Comparison of ENCODE assay signal across 19 cellular contexts in the genomic region with DNA sequence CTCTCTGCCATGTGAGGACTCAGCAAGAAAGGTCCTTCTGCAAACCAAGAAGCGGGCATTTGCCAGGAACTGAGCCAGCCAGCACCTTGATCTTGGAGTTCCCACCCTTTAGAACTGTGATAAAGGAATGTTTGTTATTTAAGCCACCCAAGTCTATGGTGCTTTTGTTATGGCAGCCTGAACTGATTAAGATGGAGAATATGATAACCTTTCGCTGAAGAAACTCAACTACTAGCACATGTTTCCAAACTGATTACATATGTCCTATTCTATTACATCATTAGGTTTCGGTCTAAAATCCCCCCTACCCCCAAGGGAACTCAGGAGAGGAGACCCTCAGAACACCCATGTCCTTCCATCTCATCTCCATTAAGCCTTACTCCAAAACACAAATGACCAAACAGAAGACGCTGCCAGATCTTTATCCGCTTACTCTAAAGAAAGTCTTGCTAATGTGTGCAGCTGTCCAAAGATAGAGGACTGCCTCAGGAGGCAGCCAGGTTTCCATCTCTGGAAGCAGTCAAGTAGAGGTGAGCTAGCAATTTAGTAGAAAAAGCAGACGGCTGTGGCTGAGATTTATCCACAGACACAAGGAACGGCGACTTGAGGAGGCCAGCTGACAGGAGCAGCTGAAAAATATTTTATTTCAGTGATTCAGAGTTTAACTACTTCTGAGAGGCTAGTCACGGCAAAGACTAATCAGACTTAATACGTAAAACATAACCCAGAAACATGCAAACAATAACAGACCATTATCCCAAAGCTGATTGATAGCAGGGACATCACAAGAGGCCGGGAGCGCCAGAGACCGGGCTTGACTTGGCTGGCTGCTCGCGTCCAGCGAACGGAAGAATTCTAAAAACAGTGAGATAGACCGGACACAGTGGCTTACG.
A peak's percentile ranks its signal among the peaks of the same experiment; 100 is the strongest.
DNase-seq lines count a peak whose midpoint lies in the region; ATAC-seq, FAIRE-seq and TF ChIP-seq lines count a peak whose summit lies in the region.
"Had no signal": no experiment of that assay in that cellular context is flagged by ENCODE, and none has a peak within 500 bp of the region (broad histone marks: within the 10 kb centered on the region; RNA-seq: fewer than 3 reads in every experiment).

No MANE protein-coding gene starts in this region.

- H3K36me3 ChIP-seq in astrocyte (ENCODE audit: insufficient read depth, low read length) (no peaks in the 10 kb centered on the region), lower lobe of right lung (no peaks in the 10 kb centered on the region), transverse colon (no peaks in the 10 kb centered on the region)
- H3K36me3 ChIP-seq: thoracic aorta had no signal

- DNase-seq in GM04503 (ENCODE audit: low read depth) (peak; percentile 90), astrocyte (ENCODE audit: low read depth) (peak; percentile 26), lower lobe of right lung (no peak), transverse colon (peak; percentile 24), NCI-H1436 treated with DMSO at 0.1 percent for 48 hours (lab: John Stamatoyannopoulos, UW) (no peak), SW 1271 (lab: John Stamatoyannopoulos, UW) (no peak), urothelium cell line (ENCODE audit: low spot score) (no peak)
- DNase-seq: activated CD4-positive, alpha-beta T cell treated with anti-CD3 and anti-CD28 coated beads, Interleukin-2, amount 50 U/mL, for 1 hour; activated naive CD8-positive, alpha-beta T cell treated with anti-CD3 and anti-CD28 coated beads, Interleukin-2, amount 10 ng/mL, durations not matched to agents 7 days and 5 days; activated T-cell treated with anti-CD3 and anti-CD28 coated beads, Interleukin-2, amount 50 U/mL, for 24 hours; CD4-positive, alpha-beta T cell; central memory CD4-positive, alpha-beta T cell; endodermal cell; HCEC 1CT; NCI-H187 treated with DMSO at 0.1 percent for 48 hours; NCI-H524; small intestine had no signal

- TF ChIP-seq POLR2A in transverse colon (IDR thresholded peaks at IDR 0.05): no peak

- H4K20me1 ChIP-seq in astrocyte (ENCODE audit: insufficient read depth, low read length): no peaks in the 10 kb centered on the region

- H3K36me3 Mint-ChIP-seq in astrocyte (ENCODE audit: low read depth, unreplicated experiment): no peaks in the 10 kb centered on the region
- H3K36me3 Mint-ChIP-seq: activated naive CD8-positive, alpha-beta T cell treated with anti-CD3 and anti-CD28 coated beads, Interleukin-2, amount 10 ng/mL, durations not matched to agents 7 days and 5 days had no signal

- no peak overlapping the region for H3K4me3 Mint-ChIP-seq in astrocyte (ENCODE audit: unreplicated experiment)
- H3K4me3 Mint-ChIP-seq: activated naive CD8-positive, alpha-beta T cell treated with anti-CD3 and anti-CD28 coated beads, Interleukin-2, amount 10 ng/mL, durations not matched to agents 7 days and 5 days; activated T-cell treated with anti-CD3 and anti-CD28 coated beads, Interleukin-2, amount 50 U/mL, for 24 hours; CD4-positive, alpha-beta T cell; endodermal cell had no signal

- no peak overlapping the region for H3K9ac ChIP-seq in astrocyte (ENCODE audit: low read length)

- peaks cover 3% of the 10 kb centered on the region for H3K9me3 ChIP-seq in astrocyte (ENCODE audit: insufficient read depth, low read depth, low read length)
- no peaks in the 10 kb centered on the region for H3K9me3 ChIP-seq in lower lobe of right lung
- no peaks in the 10 kb centered on the region for H3K9me3 ChIP-seq in transverse colon
- H3K9me3 ChIP-seq: thoracic aorta had no signal

- H3K4me3 ChIP-seq in astrocyte (ENCODE audit: insufficient read depth, low read depth, low read length) (no peak overlapping the region), lower lobe of right lung (no peak overlapping the region), transverse colon (no peak overlapping the region)
- H3K4me3 ChIP-seq: thoracic aorta had no signal

- TF ChIP-seq CTCF in astrocyte (IDR thresholded peaks at IDR 0.05; ENCODE audit: insufficient read depth, low read depth, low read length) (no peak), lower lobe of right lung (IDR thresholded peaks at IDR 0.05) (no peak), transverse colon (IDR thresholded peaks at IDR 0.05) (no peak)

- H3K27me3 ChIP-seq in astrocyte (ENCODE audit: insufficient read depth, low read length) (peaks cover 11% of the 10 kb centered on the region), lower lobe of right lung (ENCODE audit: low read depth) (no peaks in the 10 kb centered on the region), transverse colon (no peaks in the 10 kb centered on the region)

- H3K27ac ChIP-seq in astrocyte (ENCODE audit: low read depth, low read length) (no peak overlapping the region), lower lobe of right lung (no peak overlapping the region), transverse colon (no peak overlapping the region)
- H3K27ac ChIP-seq: thoracic aorta had no signal

- no peak overlapping the region for H3K27ac Mint-ChIP-seq in astrocyte (ENCODE audit: unreplicated experiment)
- H3K27ac Mint-ChIP-seq: activated naive CD8-positive, alpha-beta T cell treated with anti-CD3 and anti-CD28 coated beads, Interleukin-2, amount 10 ng/mL, durations not matched to agents 7 days and 5 days; activated T-cell treated with anti-CD3 and anti-CD28 coated beads, Interleukin-2, amount 50 U/mL, for 24 hours; CD4-positive, alpha-beta T cell; endodermal cell had no signal

- H3K27me3 Mint-ChIP-seq in astrocyte (ENCODE audit: low read depth, unreplicated experiment): peaks cover 37% of the 10 kb centered on the region
- H3K27me3 Mint-ChIP-seq: activated naive CD8-positive, alpha-beta T cell treated with anti-CD3 and anti-CD28 coated beads, Interleukin-2, amount 10 ng/mL, durations not matched to agents 7 days and 5 days; activated T-cell treated with anti-CD3 and anti-CD28 coated beads, Interleukin-2, amount 50 U/mL, for 24 hours; CD4-positive, alpha-beta T cell had no signal

- 69 to 78% methylated on average over 14 to 19 of the region's 19 CpGs for whole genome bisulfite sequencing in transverse colon (ENCODE audit: low coverage in 1 of 2), 2 donors

- no peaks in the 10 kb centered on the region for H3K4me1 Mint-ChIP-seq in astrocyte (ENCODE audit: low read depth, unreplicated experiment)
- H3K4me1 Mint-ChIP-seq: activated naive CD8-positive, alpha-beta T cell treated with anti-CD3 and anti-CD28 coated beads, Interleukin-2, amount 10 ng/mL, durations not matched to agents 7 days and 5 days had no signal

- H3K9me3 Mint-ChIP-seq in astrocyte (ENCODE audit: unreplicated experiment): peaks cover 2% of the 10 kb centered on the region
- H3K9me3 Mint-ChIP-seq: activated T-cell treated with anti-CD3 and anti-CD28 coated beads, Interleukin-2, amount 50 U/mL, for 24 hours; CD4-positive, alpha-beta T cell; endodermal cell had no signal

- in situ Hi-C loops in transverse colon (cut with MboI; ENCODE audit: low pct_ligation_motif_present in 1 of 4, low pct_unique_long_range_greater_than_20kb in 1 of 4, low sequenced_read_pairs in 3 of 4): loop anchor here in 1 of 4 donors (25.0 kb wide), 1 partner anchor 507 kb away; no protein-coding TSS in a partner anchor

- ATAC-seq in lower lobe of right lung (peak; percentile 21 to 24), HG02885 (IDR thresholded peaks at IDR 0.05; ENCODE audit: poor library complexity, unreplicated experiment) (no peak)

- no peak for TF ChIP-seq EP300 in transverse colon (IDR thresholded peaks at IDR 0.05; ENCODE audit: low read depth)

- no peak overlapping the region for H3K4me2 ChIP-seq in astrocyte (ENCODE audit: low read length)

- FAIRE-seq in astrocyte (lab: Jason Lieb, UNC): no peak
- FAIRE-seq in urothelium cell line (lab: Jason Lieb, UNC): no peak
- FAIRE-seq: small intestine had no signal

- intact Hi-C loops in lower lobe of right lung (cut with DNase I): no loop called here
- intact Hi-C loops in transverse colon (cut with DNase I; ENCODE audit: low total_unique reads): no loop called here

- H2AFZ ChIP-seq in astrocyte (ENCODE audit: low read depth, low read length): no peak overlapping the region

- H3K4me1 ChIP-seq in astrocyte (ENCODE audit: insufficient read depth, low read length) (no peaks in the 10 kb centered on the region), lower lobe of right lung (no peaks in the 10 kb centered on the region), transverse colon (no peaks in the 10 kb centered on the region)

- H3K79me2 ChIP-seq in astrocyte (ENCODE audit: insufficient read depth, low read length): no peaks in the 10 kb centered on the region

Comparison
In these comparisons a context has a peak if more than half of its experiments do, and no peak if none do; other contexts are left out.
1. DNase-seq: peak in GM04503 (single experiment), astrocyte (single experiment) and transverse colon (single experiment); none in lower lobe of right lung (single experiment), NCI-H1436 treated with DMSO at 0.1 percent for 48 hours (single experiment), SW 1271 (0 of 2) and urothelium cell line (single experiment).